24 cellular contexts compared by ENCODE assay signal in the genomic region with DNA sequence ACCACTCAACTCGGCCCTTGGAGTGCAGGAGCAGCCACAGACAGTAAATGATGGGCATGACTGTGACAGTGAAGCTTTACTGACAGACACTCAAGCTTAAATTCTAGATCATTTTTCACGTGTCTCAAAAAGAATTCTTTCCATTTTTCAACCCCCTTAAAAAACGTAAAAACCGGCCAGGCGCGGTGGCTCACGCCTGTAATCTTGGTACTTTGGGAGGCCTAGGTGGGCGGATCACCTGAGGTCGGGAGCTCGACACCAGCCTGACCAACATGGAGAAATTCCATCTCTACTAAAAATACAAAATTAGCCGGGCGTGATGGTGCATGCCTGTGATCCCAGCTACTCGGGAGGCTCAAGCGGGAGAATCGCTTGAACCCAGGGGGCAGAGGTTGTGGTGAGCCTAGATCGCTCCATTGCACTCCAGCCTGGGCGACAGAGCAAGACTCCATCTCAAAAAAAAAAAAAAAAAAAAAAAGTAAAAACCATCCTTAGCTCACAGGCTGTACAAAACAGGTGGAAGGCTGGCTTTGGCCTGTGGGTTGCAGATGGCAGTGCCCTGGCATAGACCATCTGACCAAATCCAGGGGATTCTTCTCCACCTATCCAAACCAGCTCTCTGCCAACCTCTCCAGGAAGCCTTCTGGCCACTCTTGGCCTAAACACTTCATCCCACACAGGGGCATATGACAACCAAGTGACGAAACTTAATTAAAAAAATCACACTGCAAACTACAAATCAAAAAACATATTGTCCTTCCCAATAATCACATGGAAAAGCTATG. TPM values are rescaled to one million over a fixed set of nuclear protein-coding genes. Genes with fewer than 3 reads are reported as not detected.
"Had no signal": no experiment of that assay in that cellular context is flagged by ENCODE, and none has a peak within 500 bp of the region (broad histone marks: within the 10 kb centered on the region; RNA-seq: fewer than 3 reads in every experiment).

No MANE protein-coding gene starts in this region.

- H3K36me3 Mint-ChIP-seq: activated naive CD4-positive, alpha-beta T cell treated with anti-CD3 and anti-CD28 coated beads, Interleukin-2, amount 50 U/mL, for 24 hours had no signal

- H3K9me3 Mint-ChIP-seq: activated naive CD4-positive, alpha-beta T cell treated with anti-CD3 and anti-CD28 coated beads, Interleukin-2, amount 50 U/mL, for 24 hours; activated naive CD8-positive, alpha-beta T cell treated with anti-CD3 and anti-CD28 coated beads, Interleukin-2, amount 50 U/mL, for 24 hours; T-cell had no signal

- H3K27me3 Mint-ChIP-seq: activated naive CD4-positive, alpha-beta T cell treated with anti-CD3 and anti-CD28 coated beads, Interleukin-2, amount 50 U/mL, for 24 hours; activated naive CD8-positive, alpha-beta T cell treated with anti-CD3 and anti-CD28 coated beads, Interleukin-2, amount 50 U/mL, for 24 hours; T-cell had no signal

- ATAC-seq: activated CD8-positive, alpha-beta T cell treated with anti-CD3 and anti-CD28 coated beads, Interleukin-2, amount 10 ng/mL, durations not matched to agents 7 days and 5 days; activated naive CD8-positive, alpha-beta T cell treated with anti-CD3 and anti-CD28 coated beads, Interleukin-2, amount 50 U/mL, for 24 hours; body of pancreas; T-cell had no signal

- H3K4me1 Mint-ChIP-seq: activated naive CD4-positive, alpha-beta T cell treated with anti-CD3 and anti-CD28 coated beads, Interleukin-2, amount 50 U/mL, for 24 hours; activated naive CD8-positive, alpha-beta T cell treated with anti-CD3 and anti-CD28 coated beads, Interleukin-2, amount 50 U/mL, for 24 hours; T-cell had no signal

- H3K27ac Mint-ChIP-seq: activated CD8-positive, alpha-beta T cell treated with anti-CD3 and anti-CD28 coated beads, Interleukin-2, amount 10 ng/mL, durations not matched to agents 7 days and 5 days; activated naive CD8-positive, alpha-beta T cell treated with anti-CD3 and anti-CD28 coated beads, Interleukin-2, amount 50 U/mL, for 24 hours; T-cell had no signal

- H3K4me3 Mint-ChIP-seq: activated CD8-positive, alpha-beta T cell treated with anti-CD3 and anti-CD28 coated beads, Interleukin-2, amount 10 ng/mL, durations not matched to agents 7 days and 5 days; activated naive CD4-positive, alpha-beta T cell treated with anti-CD3 and anti-CD28 coated beads, Interleukin-2, amount 50 U/mL, for 24 hours; activated naive CD8-positive, alpha-beta T cell treated with anti-CD3 and anti-CD28 coated beads, Interleukin-2, amount 50 U/mL, for 24 hours; T-cell had no signal

- H3K27ac ChIP-seq: ascending aorta, body of pancreas, Peyer's patch, VCaP had no signal

- DNase-seq: activated CD4-positive, alpha-beta T cell treated with anti-CD3 and anti-CD28 coated beads for 4 hours; activated CD4-positive, alpha-beta T cell treated with anti-CD3 and anti-CD28 coated beads, Interleukin-2, amount 50 U/mL, for 4 hours; activated CD8-positive, alpha-beta memory T cell treated with anti-CD3 and anti-CD28 coated beads, Interleukin-2, amount 50 U/mL, for 48 hours; activated CD8-positive, alpha-beta T cell treated with anti-CD3 and anti-CD28 coated beads, Interleukin-2, amount 10 ng/mL, durations not matched to agents 7 days and 5 days; activated naive CD8-positive, alpha-beta T cell treated with anti-CD3 and anti-CD28 coated beads, Interleukin-2, amount 50 U/mL, for 24 hours; activated T-cell treated with anti-CD3 and anti-CD28 coated beads, Interleukin-2, amount 50 U/mL, for 1 hour; amniotic stem cell; body of pancreas; central memory CD4-positive, alpha-beta T cell; MG63; MV-4-11; NCI-H1092 treated with DMSO at 0.1 percent for 48 hours; NCI-H1417 treated with DMSO at 0.1 percent for 48 hours; NCI-H1694 treated with DMSO at 0.1 percent for 48 hours; NCI-H2081; NCI-H510A treated with DMSO at 0.1 percent for 48 hours; NCI-H69; Peyer's patch; SHP77 treated with DMSO at 0.1 percent for 48 hours; T-cell had no signal

RNA-seq across cellular contexts. Expression of a gene that starts 19.0 kb away (rescaled TPM):
- total RNA-seq: activated CD8-positive, alpha-beta T cell treated with anti-CD3 and anti-CD28 coated beads, Interleukin-2, amount 10 ng/mL, durations not matched to agents 7 days and 5 days; T-helper 2 cell treated with Interferon-gamma antibody and Interleukin-4, amounts not matched to agents 100 ng/mL and 5 ng/mL, for 36 hours had no signal
